ENCODE assay signal across 1 cellular context in the genomic region with DNA sequence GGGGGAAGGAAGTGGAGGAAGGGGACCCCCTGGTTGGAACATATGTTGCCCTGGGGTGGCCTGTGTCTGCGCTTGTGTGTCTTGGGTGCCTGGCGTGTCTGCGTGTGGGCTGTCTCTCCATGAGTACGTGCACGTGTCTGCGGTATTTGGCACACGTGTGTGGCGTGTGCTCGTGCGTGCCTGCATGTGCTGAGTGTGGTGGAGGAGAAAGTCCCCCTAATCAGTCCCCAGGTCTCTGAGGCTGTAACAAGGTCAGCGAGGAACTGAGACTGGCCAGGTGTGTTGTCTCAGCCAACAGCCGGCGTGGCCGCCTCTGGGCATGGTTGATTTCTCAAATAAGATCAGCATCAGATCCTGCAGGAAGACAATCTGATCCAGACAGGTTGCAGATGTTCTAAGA.
TF ChIP-seq lines count a peak whose summit lies in the region.

No MANE protein-coding gene starts in this region.

TF ChIP-seq in GM12878, 131 proteins besides CTCF, POLR2A, EP300 and RAD21 (continued from another document):
- TF ChIP-seq FOXK2 (IDR thresholded peaks at IDR 0.05) (no peak), RELA (IDR thresholded peaks at IDR 0.05; ENCODE audit: borderline replicate concordance, partially characterized antibody) (no peak), ETV6 (conservative IDR thresholded peaks at IDR 0.05 in 1 of 2, IDR thresholded peaks at IDR 0.05 in 1 of 2; ENCODE audit: borderline replicate concordance in 1 of 2, low read depth in 1 of 2) (no peak), TCF7 (IDR thresholded peaks at IDR 0.05; ENCODE audit: borderline replicate concordance) (no peak), IKZF1 (conservative IDR thresholded peaks at IDR 0.05) (peak; percentile 13; the same call in 1 of the 2 replicates), LARP7 (IDR thresholded peaks at IDR 0.05) (no peak), ZNF207 (IDR thresholded peaks at IDR 0.05; ENCODE audit: borderline replicate concordance) (no peak), NR2C1 (IDR thresholded peaks at IDR 0.05) (no peak), CEBPB (IDR thresholded peaks at IDR 0.05; ENCODE audit: borderline replicate concordance in 1 of 2, low read depth in 2 of 2, low read length in 2 of 2) (no peak), SUZ12 (IDR thresholded peaks at IDR 0.05; ENCODE audit: unreplicated experiment) (no peak), ZBTB33 (IDR thresholded peaks at IDR 0.05) (no peak), NFYA (IDR thresholded peaks at IDR 0.05; ENCODE audit: borderline replicate concordance, low read depth, low read length) (no peak), SMAD1 (IDR thresholded peaks at IDR 0.05; ENCODE audit: low read depth, partially characterized antibody) (no peak), POLR2AphosphoS5 (IDR thresholded peaks at IDR 0.05; ENCODE audit: low read length) (no peak), ATF3 (IDR thresholded peaks at IDR 0.05; ENCODE audit: borderline replicate concordance, extremely low read depth, low read depth, low read length) (no peak), ZNF384 (IDR thresholded peaks at IDR 0.05; ENCODE audit: borderline replicate concordance, low read depth, low read length) (no peak), RAD51 (IDR thresholded peaks at IDR 0.05) (no peak), EGR1 (IDR thresholded peaks at IDR 0.05; ENCODE audit: borderline replicate concordance in 1 of 2, low read depth in 2 of 2, low read length in 2 of 2) (no peak), STAT3 (IDR thresholded peaks at IDR 0.05; ENCODE audit: low read depth, low read length) (no peak), IKZF2 (IDR thresholded peaks at IDR 0.05) (no peak), DPF2 (IDR thresholded peaks at IDR 0.05) (0 out of 2 replicates have a peak, but pooled peaks have one; percentile 16), CEBPZ (IDR thresholded peaks at IDR 0.05; ENCODE audit: low read depth, low read length) (no peak), RB1 (IDR thresholded peaks at IDR 0.05; ENCODE audit: borderline replicate concordance) (no peak), EZH2 (IDR thresholded peaks at IDR 0.05; ENCODE audit: borderline replicate concordance, control insufficient read depth, low read depth, low read length) (no peak), PML (IDR thresholded peaks at IDR 0.05; ENCODE audit: low read length) (no peak), NR2F1 (conservative IDR thresholded peaks at IDR 0.05) (peak; percentile 65; the same call in 1 of the 2 replicates), BCL11A (IDR thresholded peaks at IDR 0.05; ENCODE audit: low read depth, low read length) (0 out of 2 replicates have a peak, but pooled peaks have one; percentile 41), POU2F2 (IDR thresholded peaks at IDR 0.05; ENCODE audit: borderline replicate concordance, low read depth, low read length) (no peak), TCF3 (IDR thresholded peaks at IDR 0.05; ENCODE audit: borderline replicate concordance, insufficient read depth, low read depth, low read length) (0 out of 2 replicates have a peak, but pooled peaks have one; percentile 42), SUPT20H (IDR thresholded peaks at IDR 0.05; ENCODE audit: borderline replicate concordance, control insufficient read depth, low read depth, low read length) (no peak), SPI1 (IDR thresholded peaks at IDR 0.05; ENCODE audit: borderline replicate concordance, insufficient read depth, low read depth, low read length) (peak; percentile 57; the same call in 1 of the 2 replicates), SREBF1 (IDR thresholded peaks at IDR 0.05; ENCODE audit: low read length) (no peak), RFX5 (IDR thresholded peaks at IDR 0.05; ENCODE audit: low read depth, low read length) (no peak)
- TF ChIP-seq, protein P1, sequence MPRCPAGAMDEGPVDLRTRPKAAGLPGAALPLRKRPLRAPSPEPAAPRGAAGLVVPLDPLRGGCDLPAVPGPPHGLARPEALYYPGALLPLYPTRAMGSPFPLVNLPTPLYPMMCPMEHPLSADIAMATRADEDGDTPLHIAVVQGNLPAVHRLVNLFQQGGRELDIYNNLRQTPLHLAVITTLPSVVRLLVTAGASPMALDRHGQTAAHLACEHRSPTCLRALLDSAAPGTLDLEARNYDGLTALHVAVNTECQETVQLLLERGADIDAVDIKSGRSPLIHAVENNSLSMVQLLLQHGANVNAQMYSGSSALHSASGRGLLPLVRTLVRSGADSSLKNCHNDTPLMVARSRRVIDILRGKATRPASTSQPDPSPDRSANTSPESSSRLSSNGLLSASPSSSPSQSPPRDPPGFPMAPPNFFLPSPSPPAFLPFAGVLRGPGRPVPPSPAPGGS (IDR thresholded peaks at IDR 0.05; ENCODE audit: borderline replicate concordance, insufficient read depth, low read depth, low read length, poor library complexity, severe bottlenecking) = no peak
- TF ChIP-seq, protein P2, sequence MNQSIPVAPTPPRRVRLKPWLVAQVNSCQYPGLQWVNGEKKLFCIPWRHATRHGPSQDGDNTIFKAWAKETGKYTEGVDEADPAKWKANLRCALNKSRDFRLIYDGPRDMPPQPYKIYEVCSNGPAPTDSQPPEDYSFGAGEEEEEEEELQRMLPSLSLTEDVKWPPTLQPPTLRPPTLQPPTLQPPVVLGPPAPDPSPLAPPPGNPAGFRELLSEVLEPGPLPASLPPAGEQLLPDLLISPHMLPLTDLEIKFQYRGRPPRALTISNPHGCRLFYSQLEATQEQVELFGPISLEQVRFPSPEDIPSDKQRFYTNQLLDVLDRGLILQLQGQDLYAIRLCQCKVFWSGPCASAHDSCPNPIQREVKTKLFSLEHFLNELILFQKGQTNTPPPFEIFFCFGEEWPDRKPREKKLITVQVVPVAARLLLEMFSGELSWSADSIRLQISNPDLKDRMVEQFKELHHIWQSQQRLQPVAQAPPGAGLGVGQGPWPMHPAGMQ (IDR thresholded peaks at IDR 0.05; ENCODE audit: borderline replicate concordance) = no peak
- TF ChIP-seq, protein P3, sequence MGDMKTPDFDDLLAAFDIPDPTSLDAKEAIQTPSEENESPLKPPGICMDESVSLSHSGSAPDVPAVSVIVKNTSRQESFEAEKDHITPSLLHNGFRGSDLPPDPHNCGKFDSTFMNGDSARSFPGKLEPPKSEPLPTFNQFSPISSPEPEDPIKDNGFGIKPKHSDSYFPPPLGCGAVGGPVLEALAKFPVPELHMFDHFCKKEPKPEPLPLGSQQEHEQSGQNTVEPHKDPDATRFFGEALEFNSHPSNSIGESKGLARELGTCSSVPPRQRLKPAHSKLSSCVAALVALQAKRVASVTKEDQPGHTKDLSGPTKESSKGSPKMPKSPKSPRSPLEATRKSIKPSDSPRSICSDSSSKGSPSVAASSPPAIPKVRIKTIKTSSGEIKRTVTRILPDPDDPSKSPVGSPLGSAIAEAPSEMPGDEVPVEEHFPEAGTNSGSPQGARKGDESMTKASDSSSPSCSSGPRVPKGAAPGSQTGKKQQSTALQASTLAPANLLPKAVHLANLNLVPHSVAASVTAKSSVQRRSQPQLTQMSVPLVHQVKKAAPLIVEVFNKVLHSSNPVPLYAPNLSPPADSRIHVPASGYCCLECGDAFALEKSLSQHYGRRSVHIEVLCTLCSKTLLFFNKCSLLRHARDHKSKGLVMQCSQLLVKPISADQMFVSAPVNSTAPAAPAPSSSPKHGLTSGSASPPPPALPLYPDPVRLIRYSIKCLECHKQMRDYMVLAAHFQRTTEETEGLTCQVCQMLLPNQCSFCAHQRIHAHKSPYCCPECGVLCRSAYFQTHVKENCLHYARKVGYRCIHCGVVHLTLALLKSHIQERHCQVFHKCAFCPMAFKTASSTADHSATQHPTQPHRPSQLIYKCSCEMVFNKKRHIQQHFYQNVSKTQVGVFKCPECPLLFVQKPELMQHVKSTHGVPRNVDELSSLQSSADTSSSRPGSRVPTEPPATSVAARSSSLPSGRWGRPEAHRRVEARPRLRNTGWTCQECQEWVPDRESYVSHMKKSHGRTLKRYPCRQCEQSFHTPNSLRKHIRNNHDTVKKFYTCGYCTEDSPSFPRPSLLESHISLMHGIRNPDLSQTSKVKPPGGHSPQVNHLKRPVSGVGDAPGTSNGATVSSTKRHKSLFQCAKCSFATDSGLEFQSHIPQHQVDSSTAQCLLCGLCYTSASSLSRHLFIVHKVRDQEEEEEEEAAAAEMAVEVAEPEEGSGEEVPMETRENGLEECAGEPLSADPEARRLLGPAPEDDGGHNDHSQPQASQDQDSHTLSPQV (IDR thresholded peaks at IDR 0.05) = no peak
- TF ChIP-seq, protein P4, sequence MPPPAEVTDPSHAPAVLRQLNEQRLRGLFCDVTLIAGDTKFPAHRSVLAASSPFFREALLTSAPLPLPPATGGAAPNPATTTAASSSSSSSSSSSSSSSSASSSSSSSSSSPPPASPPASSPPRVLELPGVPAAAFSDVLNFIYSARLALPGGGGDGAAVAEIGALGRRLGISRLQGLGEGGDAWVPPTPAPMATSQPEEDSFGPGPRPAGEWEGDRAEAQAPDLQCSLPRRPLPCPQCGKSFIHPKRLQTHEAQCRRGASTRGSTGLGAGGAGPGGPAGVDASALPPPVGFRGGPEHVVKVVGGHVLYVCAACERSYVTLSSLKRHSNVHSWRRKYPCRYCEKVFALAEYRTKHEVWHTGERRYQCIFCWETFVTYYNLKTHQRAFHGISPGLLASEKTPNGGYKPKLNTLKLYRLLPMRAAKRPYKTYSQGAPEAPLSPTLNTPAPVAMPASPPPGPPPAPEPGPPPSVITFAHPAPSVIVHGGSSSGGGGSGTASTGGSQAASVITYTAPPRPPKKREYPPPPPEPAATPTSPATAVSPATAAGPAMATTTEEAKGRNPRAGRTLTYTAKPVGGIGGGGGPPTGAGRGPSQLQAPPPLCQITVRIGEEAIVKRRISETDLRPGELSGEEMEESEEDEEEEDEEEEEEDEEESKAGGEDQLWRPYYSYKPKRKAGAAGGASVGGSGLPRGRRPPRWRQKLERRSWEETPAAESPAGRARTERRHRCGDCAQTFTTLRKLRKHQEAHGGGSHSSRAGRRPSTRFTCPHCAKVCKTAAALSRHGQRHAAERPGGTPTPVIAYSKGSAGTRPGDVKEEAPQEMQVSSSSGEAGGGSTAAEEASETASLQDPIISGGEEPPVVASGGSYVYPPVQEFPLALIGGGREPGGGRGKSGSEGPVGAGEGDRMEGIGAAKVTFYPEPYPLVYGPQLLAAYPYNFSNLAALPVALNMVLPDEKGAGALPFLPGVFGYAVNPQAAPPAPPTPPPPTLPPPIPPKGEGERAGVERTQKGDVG (CRISPR knock-in tag; IDR thresholded peaks at IDR 0.05) = no peak
